12 cellular contexts compared by ENCODE assay signal in genomic region chr2:73821227-73821626, GRCh38. TPM values are rescaled to one million over a fixed set of nuclear protein-coding genes. Genes with fewer than 3 reads are reported as not detected.
A peak's percentile ranks its signal among the peaks of the same experiment; 100 is the strongest.
DNase-seq lines count a peak whose midpoint lies in the region; ATAC-seq and TF ChIP-seq lines count a peak whose summit lies in the region.
"Had no signal": no experiment of that assay in that cellular context is flagged by ENCODE, and none has a peak within 500 bp of the region (broad histone marks: within the 10 kb centered on the region; RNA-seq: fewer than 3 reads in every experiment).

No MANE protein-coding gene starts in this region.

- no peaks in the 10 kb centered on the region for H4K20me1 ChIP-seq in osteoblast (ENCODE audit: insufficient read depth, low read length)

- DNase-seq in activated T-cell treated with anti-CD3 and anti-CD28 coated beads, Interleukin-2, amount 50 U/mL, for 72 hours = peak; percentile 68
- DNase-seq in midbrain (lab: John Stamatoyannopoulos, UW) (no peak), trophoblast cell (no peak), osteoblast (ENCODE audit: insufficient read length, low spot score, missing footprints) (no peak), right atrium auricular region (ENCODE audit: low spot score) (no peak)
- DNase-seq: activated CD4-positive, alpha-beta T cell treated with anti-CD3 and anti-CD28 coated beads for 4 hours; DMS79; NCI-H1092 treated with DMSO at 0.1 percent for 48 hours had no signal

- no peak overlapping the region for H4K91ac ChIP-seq in trophoblast cell (ENCODE audit: low read depth, low read length)

- no peak overlapping the region for H3K23ac ChIP-seq in trophoblast cell (ENCODE audit: low read length)

- H2AK5ac ChIP-seq in trophoblast cell (ENCODE audit: low read length) = no peak overlapping the region

- TF ChIP-seq CTCF in osteoblast (IDR thresholded peaks at IDR 0.05; ENCODE audit: extremely low read depth, low read depth, low read length) (no peak), right atrium auricular region (IDR thresholded peaks at IDR 0.05) (no peak)

- no peak overlapping the region for H2BK5ac ChIP-seq in trophoblast cell (ENCODE audit: low read depth, low read length, poor library complexity)

- H3K79me2 ChIP-seq in trophoblast cell (ENCODE audit: control insufficient read depth, insufficient read depth, low read length, poor library complexity) (no peaks in the 10 kb centered on the region), osteoblast (ENCODE audit: insufficient read depth, low read length) (no peaks in the 10 kb centered on the region)

- no peak overlapping the region for H2BK12ac ChIP-seq in trophoblast cell (ENCODE audit: low read length)

- no peak overlapping the region for H3K27ac ChIP-seq in trophoblast cell (ENCODE audit: low read depth, low read length)
- no peak overlapping the region for H3K27ac ChIP-seq in osteoblast (ENCODE audit: low read depth, low read length)
- no peak overlapping the region for H3K27ac ChIP-seq in right atrium auricular region

- no peaks in the 10 kb centered on the region for H3K36me3 Mint-ChIP-seq in activated T-cell treated with anti-CD3 and anti-CD28 coated beads, Interleukin-2, amount 50 U/mL, for 72 hours (ENCODE audit: insufficient read depth in 2 of 2)

- no peak overlapping the region for H3K14ac ChIP-seq in trophoblast cell (ENCODE audit: low read length)

- no peak overlapping the region for H3K4ac ChIP-seq in trophoblast cell (ENCODE audit: low read depth, low read length)

- peak overlapping the region; percentile 47 for H3K27ac Mint-ChIP-seq in activated T-cell treated with anti-CD3 and anti-CD28 coated beads, Interleukin-2, amount 50 U/mL, for 72 hours

- no peaks in the 10 kb centered on the region for H3K9me3 Mint-ChIP-seq in activated T-cell treated with anti-CD3 and anti-CD28 coated beads, Interleukin-2, amount 50 U/mL, for 72 hours

- no CpG with 5 or more reads among the region's 2 CpGs for WGBS in trophoblast cell (ENCODE audit: extremely low coverage, insufficient coverage, insufficient read length)

- no peak overlapping the region for H3K4me3 ChIP-seq in trophoblast cell (ENCODE audit: low read depth, low read length)
- H3K4me3 ChIP-seq in osteoblast (ENCODE audit: insufficient read depth, low read length) = no peak overlapping the region
- H3K4me3 ChIP-seq in right atrium auricular region = no peak overlapping the region

- H4K8ac ChIP-seq in trophoblast cell (ENCODE audit: low read depth, low read length) = no peak overlapping the region

- H4K12ac ChIP-seq in trophoblast cell (ENCODE audit: low read depth, low read length) = no peak overlapping the region

- no peak overlapping the region for H2AFZ ChIP-seq in trophoblast cell (ENCODE audit: insufficient read depth, low read length, poor library complexity)
- no peak overlapping the region for H2AFZ ChIP-seq in osteoblast (ENCODE audit: low read length)

- H3K27me3 ChIP-seq in trophoblast cell (ENCODE audit: insufficient read depth, low read length) = no peaks in the 10 kb centered on the region
- peaks cover 17% of the 10 kb centered on the region for H3K27me3 ChIP-seq in osteoblast (ENCODE audit: insufficient read depth, low read length)
- H3K27me3 ChIP-seq in right atrium auricular region = no peaks in the 10 kb centered on the region

- no peak overlapping the region for H3K18ac ChIP-seq in trophoblast cell (ENCODE audit: low read length)

- ATAC-seq in GM18511 (IDR thresholded peaks at IDR 0.05; ENCODE audit: unreplicated experiment) (peak; percentile 80), GM19397 (IDR thresholded peaks at IDR 0.05; ENCODE audit: unreplicated experiment) (peak; percentile 60), HG02973 (IDR thresholded peaks at IDR 0.05; ENCODE audit: unreplicated experiment) (peak; percentile 51)
- ATAC-seq in activated T-cell treated with anti-CD3 and anti-CD28 coated beads, Interleukin-2, amount 50 U/mL, for 72 hours (replicated peaks in 1 of 2) = peak; percentile 89 to 93

- peak overlapping the region; percentile 72 to 73 for H3K4me3 Mint-ChIP-seq in activated T-cell treated with anti-CD3 and anti-CD28 coated beads, Interleukin-2, amount 50 U/mL, for 72 hours

- H3K9ac ChIP-seq in trophoblast cell (ENCODE audit: low read length) = no peak overlapping the region

- no peaks in the 10 kb centered on the region for H3K4me1 ChIP-seq in trophoblast cell (ENCODE audit: control insufficient read depth in 1 of 2, insufficient read depth in 2 of 2, low read length in 2 of 2)
- H3K4me1 ChIP-seq in osteoblast (ENCODE audit: insufficient read depth, low read length) = no peaks in the 10 kb centered on the region
- no peaks in the 10 kb centered on the region for H3K4me1 ChIP-seq in right atrium auricular region

- H2BK120ac ChIP-seq in trophoblast cell (ENCODE audit: insufficient read depth, low read length, poor library complexity) = no peak overlapping the region

- no peaks in the 10 kb centered on the region for H3K79me1 ChIP-seq in trophoblast cell (ENCODE audit: low read length)

- H3K9me3 ChIP-seq in trophoblast cell (ENCODE audit: insufficient read depth, low read depth, low read length) (peaks cover 4% of the 10 kb centered on the region), osteoblast (ENCODE audit: low read depth, low read length) (no peaks in the 10 kb centered on the region), right atrium auricular region (no peaks in the 10 kb centered on the region)

- peaks cover 38% of the 10 kb centered on the region for H3K4me1 Mint-ChIP-seq in activated T-cell treated with anti-CD3 and anti-CD28 coated beads, Interleukin-2, amount 50 U/mL, for 72 hours (ENCODE audit: low read depth)

- no peak overlapping the region for H3K4me2 ChIP-seq in trophoblast cell (ENCODE audit: low read length)
- no peak overlapping the region for H3K4me2 ChIP-seq in osteoblast (ENCODE audit: insufficient read depth, low read length)

- H3K36me3 ChIP-seq in trophoblast cell (ENCODE audit: control insufficient read depth in 1 of 2, insufficient read depth in 2 of 2, low read length in 2 of 2) (peaks cover 0 to 2% of the 10 kb centered on the region in 2 experiments), osteoblast (ENCODE audit: insufficient read depth, low read length) (no peaks in the 10 kb centered on the region), right atrium auricular region (no peaks in the 10 kb centered on the region)

- peaks cover 22% of the 10 kb centered on the region for H3K27me3 Mint-ChIP-seq in activated T-cell treated with anti-CD3 and anti-CD28 coated beads, Interleukin-2, amount 50 U/mL, for 72 hours (ENCODE audit: low read depth)

RNA-seq across cellular contexts. Expression of gene STAMBP, which starts 7.5 kb away (rescaled TPM):
- 100 to 1,000 TPM; 101 to 107 TPM for total RNA-seq in activated T-cell treated with anti-CD3 and anti-CD28 coated beads, Interleukin-2, amount 50 U/mL, for 72 hours
- polyA plus RNA-seq in trophoblast cell (2013) = 37.4 and 40.8 TPM in 2 replicates
- 23.2 and 23.3 TPM in 2 replicates for total RNA-seq in osteoblast
- 10 to 100 TPM; 23.3 to 37.3 TPM for total RNA-seq in right atrium auricular region

RNA-seq across cellular contexts. Expression of gene C2orf78, which starts 37.2 kb away (rescaled TPM):
- not detected for total RNA-seq in activated T-cell treated with anti-CD3 and anti-CD28 coated beads, Interleukin-2, amount 50 U/mL, for 72 hours
- 0.03 TPM in 2 replicates for polyA plus RNA-seq in trophoblast cell (2013)
- total RNA-seq in osteoblast (not detected in 2 replicates), right atrium auricular region (not detected)
- total RNA-seq: subcutaneous adipose tissue had no signal

RNA-seq across cellular contexts. Expression of gene DUSP11, which starts 41.3 kb away (rescaled TPM):
- total RNA-seq in activated T-cell treated with anti-CD3 and anti-CD28 coated beads, Interleukin-2, amount 50 U/mL, for 72 hours = 10 to 100 TPM; 35.1 to 35.8 TPM
- polyA plus RNA-seq in trophoblast cell (2013) = 26.3 and 26.8 TPM in 2 replicates
- 32.9 and 36.2 TPM in 2 replicates for total RNA-seq in osteoblast
- total RNA-seq in right atrium auricular region = 10 to 100 TPM; 17.0 to 18.2 TPM

Comparison
In these comparisons a context has a peak if more than half of its experiments do, and no peak if none do; other contexts are left out.
1. DNase-seq: peak in activated T-cell treated with anti-CD3 and anti-CD28 coated beads, Interleukin-2, amount 50 U/mL, for 72 hours (2 of 2); none in midbrain (single experiment), trophoblast cell (0 of 2), osteoblast (single experiment) and right atrium auricular region (single experiment).
2. Peak in every context shown above with its lines, with median percentiles within 50 percentile points of each other: ATAC-seq.